In the genomic region with DNA sequence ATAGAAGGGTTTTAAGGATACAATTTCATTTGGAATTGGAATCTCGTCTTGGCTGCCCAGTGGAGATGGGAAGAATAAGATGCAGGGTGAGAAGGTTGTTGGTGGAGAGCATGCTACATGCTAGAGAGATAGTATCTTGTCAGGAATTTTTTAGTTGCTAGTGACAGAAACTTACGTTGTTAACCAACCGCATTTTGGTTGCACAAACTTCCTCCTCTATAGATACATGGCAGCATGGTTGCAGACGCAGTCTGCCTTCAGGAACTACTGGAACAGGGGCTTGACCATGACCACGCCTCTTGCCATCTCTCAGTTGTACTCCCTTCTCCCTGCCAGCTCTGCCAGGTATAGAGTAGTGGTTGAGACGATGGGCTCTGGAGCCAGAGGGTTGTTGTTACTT, we compare ENCODE assay signal across 16 cellular contexts. TPM values are rescaled to one million over a fixed set of nuclear protein-coding genes. Genes with fewer than 3 reads are reported as not detected.
DNase-seq lines count a peak whose midpoint lies in the region; ATAC-seq and TF ChIP-seq lines count a peak whose summit lies in the region.
"Had no signal": no experiment of that assay in that cellular context is flagged by ENCODE, and none has a peak within 500 bp of the region (broad histone marks: within the 10 kb centered on the region; RNA-seq: fewer than 3 reads in every experiment).

No MANE protein-coding gene starts in this region.

- no peak overlapping the region for H2BK12ac ChIP-seq in trophoblast cell (ENCODE audit: low read length)

- H4K91ac ChIP-seq in trophoblast cell (ENCODE audit: low read depth, low read length) = no peak overlapping the region

- H3K9me3 Mint-ChIP-seq in activated T-cell treated with anti-CD3 and anti-CD28 coated beads, Interleukin-2, amount 50 U/mL, for 4 hours = no peaks in the 10 kb centered on the region
- H3K9me3 Mint-ChIP-seq: CD4-positive, CD25-positive, alpha-beta regulatory T cell had no signal

- TF ChIP-seq CTCF in HL-60 (IDR thresholded peaks at IDR 0.05; ENCODE audit: insufficient read depth, low read length) = no peak

- DNase-seq in GF-D8 (lab: John Stamatoyannopoulos, UW) (peak; percentile 51), HL-60 (ENCODE audit: low read depth in 1 of 2, low spot score in 1 of 2) (peak; percentile 38 to 69), NOMO-1 treated with DMSO at 0.1 percent for 48 hours (lab: John Stamatoyannopoulos, UW; ENCODE audit: unreplicated experiment) (peak; percentile 21), trophoblast cell (peak; percentile 7 to 56), A172 (ENCODE audit: low spot score) (no peak)
- DNase-seq in activated T-cell treated with anti-CD3 and anti-CD28 coated beads, Interleukin-2, amount 50 U/mL, for 4 hours = no peak
- DNase-seq: ACHN; BE2C; C1 segment of cervical spinal cord; CD4-positive, CD25-positive, alpha-beta regulatory T cell; CD8-positive, alpha-beta memory T cell; COR-L47; DMS 273 treated with DMSO at 0.1 percent for 48 hours; GDM1; GOT3; H7 had no signal

- no peaks in the 10 kb centered on the region for H3K4me1 Mint-ChIP-seq in activated T-cell treated with anti-CD3 and anti-CD28 coated beads, Interleukin-2, amount 50 U/mL, for 4 hours (ENCODE audit: low read depth)
- H3K4me1 Mint-ChIP-seq: CD4-positive, CD25-positive, alpha-beta regulatory T cell; CD8-positive, alpha-beta memory T cell had no signal

- no peak overlapping the region for H2BK5ac ChIP-seq in trophoblast cell (ENCODE audit: low read depth, low read length, poor library complexity)

- H3K18ac ChIP-seq in trophoblast cell (ENCODE audit: low read length) = no peak overlapping the region

- H3K9ac ChIP-seq in trophoblast cell (ENCODE audit: low read length) = no peak overlapping the region

- peaks cover 2% of the 10 kb centered on the region for H3K27me3 Mint-ChIP-seq in activated T-cell treated with anti-CD3 and anti-CD28 coated beads, Interleukin-2, amount 50 U/mL, for 4 hours (ENCODE audit: low read depth)

- H3K79me2 ChIP-seq in trophoblast cell (ENCODE audit: control insufficient read depth, insufficient read depth, low read length, poor library complexity) = no peaks in the 10 kb centered on the region

- H3K4me2 ChIP-seq in trophoblast cell (ENCODE audit: low read length) = no peak overlapping the region

- H3K14ac ChIP-seq in trophoblast cell (ENCODE audit: low read length) = no peak overlapping the region

- no peak overlapping the region for H3K23ac ChIP-seq in trophoblast cell (ENCODE audit: low read length)

- H3K27me3 ChIP-seq in HL-60 (ENCODE audit: insufficient read depth, poor library complexity, severe bottlenecking) = no peaks in the 10 kb centered on the region
- no peaks in the 10 kb centered on the region for H3K27me3 ChIP-seq in trophoblast cell (ENCODE audit: insufficient read depth, low read length)
- H3K27me3 ChIP-seq: BE2C had no signal

- H3K79me1 ChIP-seq in trophoblast cell (ENCODE audit: low read length) = no peaks in the 10 kb centered on the region

- H3K9me3 ChIP-seq in trophoblast cell (ENCODE audit: insufficient read depth, low read depth, low read length) = no peaks in the 10 kb centered on the region
- H3K9me3 ChIP-seq: BE2C had no signal

- H2AFZ ChIP-seq in trophoblast cell (ENCODE audit: insufficient read depth, low read length, poor library complexity) = no peak overlapping the region

- H3K36me3 ChIP-seq in trophoblast cell (ENCODE audit: control insufficient read depth in 1 of 2, insufficient read depth in 2 of 2, low read length in 2 of 2) = no peaks in the 10 kb centered on the region
- H3K36me3 ChIP-seq: BE2C had no signal

- WGBS in trophoblast cell (ENCODE audit: extremely low coverage, insufficient coverage, insufficient read length) = no CpG with 5 or more reads among the region's 6 CpGs

- H3K27ac ChIP-seq in HL-60 (replicated peaks) = peak overlapping the region; percentile 50
- no peak overlapping the region for H3K27ac ChIP-seq in trophoblast cell (ENCODE audit: low read depth, low read length)

- H4K8ac ChIP-seq in trophoblast cell (ENCODE audit: low read depth, low read length) = no peak overlapping the region

- ATAC-seq in activated T-cell treated with anti-CD3 and anti-CD28 coated beads, Interleukin-2, amount 50 U/mL, for 4 hours = no peak

- no peak overlapping the region for H2AK5ac ChIP-seq in trophoblast cell (ENCODE audit: low read length)

- H2BK120ac ChIP-seq in trophoblast cell (ENCODE audit: insufficient read depth, low read length, poor library complexity) = no peak overlapping the region

- H3K4ac ChIP-seq in trophoblast cell (ENCODE audit: low read depth, low read length) = no peak overlapping the region

- H3K4me3 ChIP-seq in HL-60 (replicated peaks; ENCODE audit: insufficient read depth, low read length) (no peak overlapping the region), trophoblast cell (ENCODE audit: low read depth, low read length) (no peak overlapping the region)

- H3K4me3 Mint-ChIP-seq in activated T-cell treated with anti-CD3 and anti-CD28 coated beads, Interleukin-2, amount 50 U/mL, for 4 hours = no peak overlapping the region
- H3K4me3 Mint-ChIP-seq: CD4-positive, CD25-positive, alpha-beta regulatory T cell; CD8-positive, alpha-beta memory T cell had no signal

- H3K4me1 ChIP-seq in trophoblast cell (ENCODE audit: control insufficient read depth in 1 of 2, insufficient read depth in 2 of 2, low read length in 2 of 2) = no peaks in the 10 kb centered on the region
- H3K4me1 ChIP-seq: BE2C had no signal

- no peak overlapping the region for H4K12ac ChIP-seq in trophoblast cell (ENCODE audit: low read depth, low read length)

- no peaks in the 10 kb centered on the region for H3K36me3 Mint-ChIP-seq in activated T-cell treated with anti-CD3 and anti-CD28 coated beads, Interleukin-2, amount 50 U/mL, for 4 hours (ENCODE audit: insufficient read depth)
- H3K36me3 Mint-ChIP-seq: CD4-positive, CD25-positive, alpha-beta regulatory T cell; CD8-positive, alpha-beta memory T cell had no signal

RNA-seq across cellular contexts. Expression of gene CCDC90B, which starts 13.5 kb away (rescaled TPM):
- polyA plus RNA-seq in trophoblast cell (2013) = 55.8 and 58.1 TPM in 2 replicates
- 88.9 and 94.5 TPM in 2 replicates for total RNA-seq in A172 (2014; rRNA removed; shearing (Covaris generic))
- 10 to 100 TPM; 22.8 to 30.1 (median 23.6) TPM for total RNA-seq in activated T-cell treated with anti-CD3 and anti-CD28 coated beads, Interleukin-2, amount 50 U/mL, for 4 hours

Comparison
In these comparisons a context has a peak if more than half of its experiments do, and no peak if none do; other contexts are left out.
1. DNase-seq: peak in GF-D8 (single experiment), HL-60 (2 of 2), NOMO-1 treated with DMSO at 0.1 percent for 48 hours (single experiment) and trophoblast cell (2 of 2); none in A172 (single experiment) and activated T-cell treated with anti-CD3 and anti-CD28 coated beads, Interleukin-2, amount 50 U/mL, for 4 hours (single experiment).